ENCODE assay signal across 1 cellular context in the genomic region with DNA sequence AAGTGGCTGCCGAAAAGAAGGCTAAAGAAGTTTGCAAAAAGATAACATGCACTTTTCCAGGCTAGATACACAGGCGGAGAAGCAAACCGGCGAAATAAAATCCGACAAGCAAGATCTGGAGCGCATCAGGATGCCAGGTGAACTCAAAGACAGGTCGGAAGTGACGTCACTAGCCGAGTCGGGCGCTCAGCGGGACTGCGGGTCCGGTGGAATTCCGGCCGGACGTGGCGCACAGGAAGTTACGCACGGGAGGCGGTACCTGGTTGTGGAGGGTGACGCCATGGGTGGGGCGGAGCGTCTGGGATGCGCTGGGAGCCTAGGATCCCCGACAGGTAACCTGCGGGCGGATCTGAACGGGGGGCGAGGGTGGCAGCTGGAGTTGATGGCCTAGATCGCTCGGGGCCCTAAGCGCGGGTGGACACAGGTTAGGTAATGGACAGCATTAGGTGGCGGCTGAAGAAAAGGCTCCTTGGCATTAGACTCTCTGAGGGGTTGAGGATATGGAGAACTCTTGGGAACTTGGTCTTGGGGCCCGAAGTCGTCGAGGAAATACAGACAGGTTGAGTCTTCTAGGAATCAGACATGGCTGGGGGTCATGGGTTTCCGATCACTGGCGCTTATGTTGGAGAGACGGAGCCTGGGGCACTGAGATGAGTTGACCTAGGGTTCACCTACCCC.
TF ChIP-seq lines count a peak whose summit lies in the region.

No MANE protein-coding gene starts in this region.

TF ChIP-seq in K562, 482 proteins besides CTCF, POLR2A, EP300 and RAD21 (continued from another document):
- TF ChIP-seq, protein P1, sequence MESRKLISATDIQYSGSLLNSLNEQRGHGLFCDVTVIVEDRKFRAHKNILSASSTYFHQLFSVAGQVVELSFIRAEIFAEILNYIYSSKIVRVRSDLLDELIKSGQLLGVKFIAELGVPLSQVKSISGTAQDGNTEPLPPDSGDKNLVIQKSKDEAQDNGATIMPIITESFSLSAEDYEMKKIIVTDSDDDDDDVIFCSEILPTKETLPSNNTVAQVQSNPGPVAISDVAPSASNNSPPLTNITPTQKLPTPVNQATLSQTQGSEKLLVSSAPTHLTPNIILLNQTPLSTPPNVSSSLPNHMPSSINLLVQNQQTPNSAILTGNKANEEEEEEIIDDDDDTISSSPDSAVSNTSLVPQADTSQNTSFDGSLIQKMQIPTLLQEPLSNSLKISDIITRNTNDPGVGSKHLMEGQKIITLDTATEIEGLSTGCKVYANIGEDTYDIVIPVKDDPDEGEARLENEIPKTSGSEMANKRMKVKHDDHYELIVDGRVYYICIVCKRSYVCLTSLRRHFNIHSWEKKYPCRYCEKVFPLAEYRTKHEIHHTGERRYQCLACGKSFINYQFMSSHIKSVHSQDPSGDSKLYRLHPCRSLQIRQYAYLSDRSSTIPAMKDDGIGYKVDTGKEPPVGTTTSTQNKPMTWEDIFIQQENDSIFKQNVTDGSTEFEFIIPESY (CRISPR knock-in tag; IDR thresholded peaks at IDR 0.05), result peak; percentile 57; the same call in 1 of the 2 replicates
